ENCODE assay signal across 8 cellular contexts in genomic region chr19:4065430-4066175, GRCh38. TPM values are rescaled to one million over a fixed set of nuclear protein-coding genes. Genes with fewer than 3 reads are reported as not detected.
DNase-seq lines count a peak whose midpoint lies in the region; ATAC-seq and TF ChIP-seq lines count a peak whose summit lies in the region.

No MANE protein-coding gene starts in this region.

- H3K4me3 Mint-ChIP-seq in CD4-positive, alpha-beta T cell, result peak overlapping the region; percentile 88
- H3K4me3 Mint-ChIP-seq in activated CD4-positive, alpha-beta memory T cell treated with anti-CD3 and anti-CD28 coated beads for 36 hours, result peak overlapping the region; percentile 57

- H3K9me3 ChIP-seq in CD4-positive, alpha-beta T cell (ENCODE audit: control insufficient read depth, low read length), result no peaks in the 10 kb centered on the region
- H3K9me3 ChIP-seq in lower lobe of right lung, result no peaks in the 10 kb centered on the region

- peak overlapping the region; percentile 98 for H3K27ac Mint-ChIP-seq in CD4-positive, alpha-beta T cell
- no peak overlapping the region for H3K27ac Mint-ChIP-seq in activated CD4-positive, alpha-beta memory T cell treated with anti-CD3 and anti-CD28 coated beads for 36 hours

- intact Hi-C loops in CD4-positive, alpha-beta T cell (cut with DNase I, micrococcal nuclease), result loop anchor here (1.0 to 5.0 kb wide), 5 partner anchors 58 to 117 kb away; partner anchors contain the start of genes PIAS4 (in 2 of the 2), ANKRD24 (in 1 of the 2), EEF2 (in 1 of the 2) and SIRT6 (in 1 of the 2)
- intact Hi-C loops in activated CD4-positive, alpha-beta memory T cell treated with anti-CD3 and anti-CD28 coated beads for 36 hours (cut with micrococcal nuclease), result loop anchor here (1.0 to 10.0 kb wide), 5 partner anchors 58 to 491 kb away; partner anchors contain the start of genes APBA3, CHAF1A, HMG20B and MRPL54
- intact Hi-C loops in lower lobe of right lung (cut with DNase I), result no loop called here

- peak overlapping the region; percentile 88 for H3K4me3 ChIP-seq in lower lobe of right lung

- no peaks in the 10 kb centered on the region for H3K9me3 Mint-ChIP-seq in CD4-positive, alpha-beta T cell
- H3K9me3 Mint-ChIP-seq in activated CD4-positive, alpha-beta memory T cell treated with anti-CD3 and anti-CD28 coated beads for 36 hours, result no peaks in the 10 kb centered on the region

- H3K27ac ChIP-seq in CD4-positive, alpha-beta T cell (ENCODE audit: low read depth, low read length), result peak overlapping the region; percentile 83
- no peak overlapping the region for H3K27ac ChIP-seq in lower lobe of right lung

- no peaks in the 10 kb centered on the region for H3K27me3 Mint-ChIP-seq in CD4-positive, alpha-beta T cell
- no peaks in the 10 kb centered on the region for H3K27me3 Mint-ChIP-seq in activated CD4-positive, alpha-beta memory T cell treated with anti-CD3 and anti-CD28 coated beads for 36 hours

- H3K27me3 ChIP-seq in CD4-positive, alpha-beta T cell (ENCODE audit: control insufficient read depth, insufficient read depth, low read length), result no peaks in the 10 kb centered on the region
- H3K27me3 ChIP-seq in lower lobe of right lung (ENCODE audit: low read depth), result no peaks in the 10 kb centered on the region

- H3K36me3 ChIP-seq in lower lobe of right lung, result peaks cover 6% of the 10 kb centered on the region

- TF ChIP-seq CTCF in CD4-positive, alpha-beta T cell (IDR thresholded peaks at IDR 0.05), result no peak
- TF ChIP-seq CTCF in lower lobe of right lung (IDR thresholded peaks at IDR 0.05), result no peak

- CTCF ChIA-PET in CD4-positive, alpha-beta T cell (lab: Charles Lee), result no interaction called here
- CTCF ChIA-PET in activated CD4-positive, alpha-beta memory T cell treated with anti-CD3 and anti-CD28 coated beads for 36 hours (lab: Charles Lee), result interaction anchor here (1.4 kb wide), 1 partner anchor 80 kb away, joined by 3 read pairs; the partner anchor contains the start of gene EEF2

- POLR2A ChIA-PET in CD4-positive, alpha-beta T cell (lab: Charles Lee), result interaction anchor here (0.5 to 5.5 kb wide), 18 partner anchors 11 to 850 kb away, joined by 3 to 70 read pairs (median 6); partner anchors contain the start of genes DAPK3, EEF2, MRPL54 and PIAS4
- POLR2A ChIA-PET in activated CD4-positive, alpha-beta memory T cell treated with anti-CD3 and anti-CD28 coated beads for 36 hours (lab: Charles Lee), result interaction anchor here (1.3 kb wide), 1 partner anchor 80 kb away, joined by 4 read pairs; the partner anchor contains the start of gene EEF2

- DNase-seq in CD4-positive, alpha-beta T cell, result peak; percentile 94 to 98 (median 97)
- peak; percentile 94 for DNase-seq in NCI-H774 (lab: John Stamatoyannopoulos, UW)
- peak; percentile 97 for DNase-seq in activated CD4-positive, alpha-beta memory T cell treated with anti-CD3 and anti-CD28 coated beads for 36 hours
- DNase-seq in dermis blood vessel endothelial cell, result peak; percentile 98
- peak; percentile 97 for DNase-seq in lower lobe of right lung
- peak; percentile 91 to 95 (median 94) for DNase-seq in stimulated activated CD4-positive, alpha-beta T cell treated with anti-CD3 and anti-CD28 coated beads, TNF-alpha, amount 100 ng/mL, for 48 hours (ENCODE audit: low read depth in 3 of 3)

- peaks cover 33% of the 10 kb centered on the region for H3K4me1 Mint-ChIP-seq in CD4-positive, alpha-beta T cell (ENCODE audit: low read depth)
- peaks cover 41% of the 10 kb centered on the region for H3K4me1 Mint-ChIP-seq in activated CD4-positive, alpha-beta memory T cell treated with anti-CD3 and anti-CD28 coated beads for 36 hours (ENCODE audit: low read depth)

- peaks cover 57% of the 10 kb centered on the region for H3K4me1 ChIP-seq in lower lobe of right lung

- ATAC-seq in CD4-positive, alpha-beta T cell (ENCODE audit: poor library complexity), result peak; percentile 74
- ATAC-seq in GM19452 (IDR thresholded peaks at IDR 0.05; ENCODE audit: unreplicated experiment) (peak; percentile 74), HG03565 (IDR thresholded peaks at IDR 0.05; ENCODE audit: unreplicated experiment) (peak; percentile 59), lower lobe of right lung (peak; percentile 82 to 90)

- H3K36me3 Mint-ChIP-seq in CD4-positive, alpha-beta T cell (ENCODE audit: low read depth), result peaks cover 9% of the 10 kb centered on the region
- H3K36me3 Mint-ChIP-seq in activated CD4-positive, alpha-beta memory T cell treated with anti-CD3 and anti-CD28 coated beads for 36 hours, result peaks cover 5% of the 10 kb centered on the region

RNA-seq across cellular contexts. Expression of gene ZBTB7A, which starts 1.1 kb away (rescaled TPM):
- total RNA-seq in CD4-positive, alpha-beta T cell, result 10 to 100 TPM; 44.2 to 47.2 TPM
- 10 to 100 TPM; 31.0 to 32.5 TPM for total RNA-seq in activated CD4-positive, alpha-beta memory T cell treated with anti-CD3 and anti-CD28 coated beads for 36 hours
- total RNA-seq in dermis blood vessel endothelial cell, result 17.4 and 30.3 TPM in 2 replicates
- total RNA-seq in lower lobe of right lung, result 51.9 TPM

RNA-seq across cellular contexts. Expression of gene PIAS4, which starts 58.1 kb away (rescaled TPM):
- total RNA-seq in CD4-positive, alpha-beta T cell, result 10 to 100 TPM; 14.5 to 16.5 TPM
- total RNA-seq in activated CD4-positive, alpha-beta memory T cell treated with anti-CD3 and anti-CD28 coated beads for 36 hours, result 10 to 100 TPM; 22.5 to 24.4 TPM
- total RNA-seq in dermis blood vessel endothelial cell (22.0 and 27.2 TPM in 2 replicates), lower lobe of right lung (27.6 TPM)

RNA-seq across cellular contexts. Expression of gene MAP2K2, which starts 58.3 kb away (rescaled TPM):
- 10 to 100 TPM; 72.7 to 77.6 TPM for total RNA-seq in CD4-positive, alpha-beta T cell
- total RNA-seq in activated CD4-positive, alpha-beta memory T cell treated with anti-CD3 and anti-CD28 coated beads for 36 hours, result 100 to 1,000 TPM; 128 to 129 TPM
- total RNA-seq in dermis blood vessel endothelial cell, result 152 and 183 TPM in 2 replicates
- 125 TPM for total RNA-seq in lower lobe of right lung
